ENCODE assay signal across 1 cellular context in the genomic region with DNA sequence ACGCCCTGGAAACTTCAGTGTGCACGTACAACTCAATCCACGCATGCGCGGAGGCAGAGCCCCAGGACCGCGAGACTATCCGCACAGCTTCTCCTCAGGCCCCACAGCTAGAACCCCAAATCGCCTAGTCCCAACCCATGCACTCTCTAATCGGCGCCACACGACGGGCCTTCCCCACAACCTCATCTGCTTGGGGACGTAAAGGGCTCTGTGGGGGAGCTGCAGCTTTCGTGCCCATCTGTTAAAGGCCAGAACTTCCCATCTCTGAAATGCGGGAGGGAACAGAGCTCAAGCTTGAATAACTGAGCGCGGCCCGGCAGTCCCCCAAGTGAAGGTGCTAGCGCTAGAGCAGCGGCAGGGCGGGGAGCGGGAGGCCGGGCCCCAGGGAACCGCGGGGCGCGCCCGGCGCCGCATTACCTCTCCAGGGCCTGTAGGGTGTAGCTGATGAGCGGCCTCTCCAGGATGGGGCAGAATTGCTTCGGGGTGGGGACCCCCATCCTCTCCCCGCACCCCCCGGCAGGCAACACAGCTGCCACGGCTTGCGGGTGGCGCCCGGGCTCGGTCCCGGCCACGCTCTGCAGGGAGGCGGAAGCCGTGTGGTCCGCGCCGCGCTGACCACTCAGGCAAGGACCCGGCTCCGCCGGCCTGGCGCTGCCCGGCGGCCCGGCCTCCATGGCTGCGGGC.
TF ChIP-seq lines count a peak whose summit lies in the region.

No MANE protein-coding gene starts in this region.

TF ChIP-seq in HEK293, 187 proteins besides CTCF, POLR2A, EP300 and RAD21 (continued from another document and continues in another):
- TF ChIP-seq, protein P1, sequence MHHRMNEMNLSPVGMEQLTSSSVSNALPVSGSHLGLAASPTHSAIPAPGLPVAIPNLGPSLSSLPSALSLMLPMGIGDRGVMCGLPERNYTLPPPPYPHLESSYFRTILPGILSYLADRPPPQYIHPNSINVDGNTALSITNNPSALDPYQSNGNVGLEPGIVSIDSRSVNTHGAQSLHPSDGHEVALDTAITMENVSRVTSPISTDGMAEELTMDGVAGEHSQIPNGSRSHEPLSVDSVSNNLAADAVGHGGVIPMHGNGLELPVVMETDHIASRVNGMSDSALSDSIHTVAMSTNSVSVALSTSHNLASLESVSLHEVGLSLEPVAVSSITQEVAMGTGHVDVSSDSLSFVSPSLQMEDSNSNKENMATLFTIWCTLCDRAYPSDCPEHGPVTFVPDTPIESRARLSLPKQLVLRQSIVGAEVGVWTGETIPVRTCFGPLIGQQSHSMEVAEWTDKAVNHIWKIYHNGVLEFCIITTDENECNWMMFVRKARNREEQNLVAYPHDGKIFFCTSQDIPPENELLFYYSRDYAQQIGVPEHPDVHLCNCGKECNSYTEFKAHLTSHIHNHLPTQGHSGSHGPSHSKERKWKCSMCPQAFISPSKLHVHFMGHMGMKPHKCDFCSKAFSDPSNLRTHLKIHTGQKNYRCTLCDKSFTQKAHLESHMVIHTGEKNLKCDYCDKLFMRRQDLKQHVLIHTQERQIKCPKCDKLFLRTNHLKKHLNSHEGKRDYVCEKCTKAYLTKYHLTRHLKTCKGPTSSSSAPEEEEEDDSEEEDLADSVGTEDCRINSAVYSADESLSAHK (tag by site-specific recombination; IDR thresholded peaks at IDR 0.05), result no peak
- TF ChIP-seq, protein P2, sequence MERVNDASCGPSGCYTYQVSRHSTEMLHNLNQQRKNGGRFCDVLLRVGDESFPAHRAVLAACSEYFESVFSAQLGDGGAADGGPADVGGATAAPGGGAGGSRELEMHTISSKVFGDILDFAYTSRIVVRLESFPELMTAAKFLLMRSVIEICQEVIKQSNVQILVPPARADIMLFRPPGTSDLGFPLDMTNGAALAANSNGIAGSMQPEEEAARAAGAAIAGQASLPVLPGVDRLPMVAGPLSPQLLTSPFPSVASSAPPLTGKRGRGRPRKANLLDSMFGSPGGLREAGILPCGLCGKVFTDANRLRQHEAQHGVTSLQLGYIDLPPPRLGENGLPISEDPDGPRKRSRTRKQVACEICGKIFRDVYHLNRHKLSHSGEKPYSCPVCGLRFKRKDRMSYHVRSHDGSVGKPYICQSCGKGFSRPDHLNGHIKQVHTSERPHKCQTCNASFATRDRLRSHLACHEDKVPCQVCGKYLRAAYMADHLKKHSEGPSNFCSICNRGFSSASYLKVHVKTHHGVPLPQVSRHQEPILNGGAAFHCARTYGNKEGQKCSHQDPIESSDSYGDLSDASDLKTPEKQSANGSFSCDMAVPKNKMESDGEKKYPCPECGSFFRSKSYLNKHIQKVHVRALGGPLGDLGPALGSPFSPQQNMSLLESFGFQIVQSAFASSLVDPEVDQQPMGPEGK (tag by site-specific recombination; IDR thresholded peaks at IDR 0.05), result peak; percentile 65; the same call in 1 of the 2 replicates
- TF ChIP-seq, protein P3, sequence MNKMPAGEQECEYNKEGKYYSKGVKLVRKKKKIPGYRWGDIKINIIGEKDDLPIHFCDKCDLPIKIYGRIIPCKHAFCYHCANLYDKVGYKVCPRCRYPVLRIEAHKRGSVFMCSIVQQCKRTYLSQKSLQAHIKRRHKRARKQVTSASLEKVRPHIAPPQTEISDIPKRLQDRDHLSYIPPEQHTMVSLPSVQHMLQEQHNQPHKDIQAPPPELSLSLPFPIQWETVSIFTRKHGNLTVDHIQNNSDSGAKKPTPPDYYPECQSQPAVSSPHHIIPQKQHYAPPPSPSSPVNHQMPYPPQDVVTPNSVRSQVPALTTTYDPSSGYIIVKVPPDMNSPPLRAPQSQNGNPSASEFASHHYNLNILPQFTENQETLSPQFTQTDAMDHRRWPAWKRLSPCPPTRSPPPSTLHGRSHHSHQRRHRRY (tag by site-specific recombination; IDR thresholded peaks at IDR 0.05), result no peak
- TF ChIP-seq, protein P4, sequence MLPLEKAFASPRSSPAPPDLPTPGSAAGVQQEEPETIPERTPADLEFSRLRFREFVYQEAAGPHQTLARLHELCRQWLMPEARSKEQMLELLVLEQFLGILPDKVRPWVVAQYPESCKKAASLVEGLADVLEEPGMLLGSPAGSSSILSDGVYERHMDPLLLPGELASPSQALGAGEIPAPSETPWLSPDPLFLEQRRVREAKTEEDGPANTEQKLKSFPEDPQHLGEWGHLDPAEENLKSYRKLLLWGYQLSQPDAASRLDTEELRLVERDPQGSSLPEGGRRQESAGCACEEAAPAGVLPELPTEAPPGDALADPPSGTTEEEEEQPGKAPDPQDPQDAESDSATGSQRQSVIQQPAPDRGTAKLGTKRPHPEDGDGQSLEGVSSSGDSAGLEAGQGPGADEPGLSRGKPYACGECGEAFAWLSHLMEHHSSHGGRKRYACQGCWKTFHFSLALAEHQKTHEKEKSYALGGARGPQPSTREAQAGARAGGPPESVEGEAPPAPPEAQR (tag by site-specific recombination; IDR thresholded peaks at IDR 0.05), result no peak
- TF ChIP-seq ZNF626 (tag by site-specific recombination; IDR thresholded peaks at IDR 0.05) (no peak), ZNF433 (tag by site-specific recombination; IDR thresholded peaks at IDR 0.05; ENCODE audit: low read depth) (no peak), GLIS1 (tag by site-specific recombination; IDR thresholded peaks at IDR 0.05) (peak; percentile 72), ZNF324 (tag by site-specific recombination; IDR thresholded peaks at IDR 0.05) (0 out of 2 replicates have a peak, but pooled peaks have one; percentile 44), ZNF19 (tag by site-specific recombination; IDR thresholded peaks at IDR 0.05; ENCODE audit: low read depth) (no peak), ZNF610 (tag by site-specific recombination; IDR thresholded peaks at IDR 0.05; ENCODE audit: borderline replicate concordance) (no peak), ZBTB8A (tag by site-specific recombination; IDR thresholded peaks at IDR 0.05) (peak; percentile 60), ZNF274 (IDR thresholded peaks at IDR 0.05; ENCODE audit: low read length) (no peak), ZNF274 (tag by site-specific recombination; IDR thresholded peaks at IDR 0.05; ENCODE audit: borderline replicate concordance) (no peak), ZNF776 (tag by site-specific recombination; IDR thresholded peaks at IDR 0.05; ENCODE audit: borderline replicate concordance) (no peak), ZFP3 (tag by site-specific recombination; IDR thresholded peaks at IDR 0.05; ENCODE audit: low read depth) (no peak), EGR2 (tag by site-specific recombination; IDR thresholded peaks at IDR 0.05; ENCODE audit: low read depth) (no peak), MEIS1 (CRISPR knock-in tag; IDR thresholded peaks at IDR 0.05; ENCODE audit: borderline replicate concordance) (no peak), ZNF548 (tag by site-specific recombination; IDR thresholded peaks at IDR 0.05) (no peak), ZFP69B (tag by site-specific recombination; IDR thresholded peaks at IDR 0.05) (0 out of 2 replicates have a peak, but pooled peaks have one; percentile 13), ZXDB (tag by site-specific recombination; IDR thresholded peaks at IDR 0.05) (peak; percentile 60; the same call in 1 of the 2 replicates), ZNF555 (tag by site-specific recombination; conservative IDR thresholded peaks at IDR 0.05) (no peak), ZNF169 (tag by site-specific recombination; IDR thresholded peaks at IDR 0.05) (no peak), ZNF214 (tag by site-specific recombination; IDR thresholded peaks at IDR 0.05; ENCODE audit: borderline replicate concordance) (no peak), ZNF629 (tag by site-specific recombination; IDR thresholded peaks at IDR 0.05) (0 out of 2 replicates have a peak, but pooled peaks have one; percentile 48), ZNF266 (tag by site-specific recombination; IDR thresholded peaks at IDR 0.05; ENCODE audit: low read depth) (no peak), ZNF248 (tag by site-specific recombination; IDR thresholded peaks at IDR 0.05) (no peak), ZNF843 (tag by site-specific recombination; IDR thresholded peaks at IDR 0.05) (no peak), ZBTB20 (tag by site-specific recombination; IDR thresholded peaks at IDR 0.05) (peak; percentile 78), ZNF394 (tag by site-specific recombination; IDR thresholded peaks at IDR 0.05; ENCODE audit: borderline replicate concordance) (peak; percentile 98), ZNF138 (tag by site-specific recombination; IDR thresholded peaks at IDR 0.05; ENCODE audit: borderline replicate concordance) (no peak), ZNF146 (tag by site-specific recombination; IDR thresholded peaks at IDR 0.05) (no peak), MZF1 (tag by site-specific recombination; IDR thresholded peaks at IDR 0.05; ENCODE audit: borderline replicate concordance) (peak; percentile 37; the same call in 1 of the 2 replicates), HOXD13 (CRISPR knock-in tag; IDR thresholded peaks at IDR 0.05; ENCODE audit: borderline replicate concordance) (no peak), ZNF404 (tag by site-specific recombination; IDR thresholded peaks at IDR 0.05) (no peak), YY1 (tag by site-specific recombination; IDR thresholded peaks at IDR 0.05) (no peak), ZNF658 (tag by site-specific recombination; IDR thresholded peaks at IDR 0.05) (no peak), ZNF623 (tag by site-specific recombination; IDR thresholded peaks at IDR 0.05) (no peak), ZIC2 (tag by site-specific recombination; IDR thresholded peaks at IDR 0.05) (peak; percentile 63)
- TF ChIP-seq, protein P5, sequence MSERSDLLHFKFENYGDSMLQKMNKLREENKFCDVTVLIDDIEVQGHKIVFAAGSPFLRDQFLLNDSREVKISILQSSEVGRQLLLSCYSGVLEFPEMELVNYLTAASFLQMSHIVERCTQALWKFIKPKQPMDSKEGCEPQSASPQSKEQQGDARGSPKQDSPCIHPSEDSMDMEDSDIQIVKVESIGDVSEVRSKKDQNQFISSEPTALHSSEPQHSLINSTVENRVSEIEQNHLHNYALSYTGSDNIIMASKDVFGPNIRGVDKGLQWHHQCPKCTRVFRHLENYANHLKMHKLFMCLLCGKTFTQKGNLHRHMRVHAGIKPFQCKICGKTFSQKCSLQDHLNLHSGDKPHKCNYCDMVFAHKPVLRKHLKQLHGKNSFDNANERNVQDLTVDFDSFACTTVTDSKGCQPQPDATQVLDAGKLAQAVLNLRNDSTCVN (tag by site-specific recombination; optimal IDR thresholded peaks at IDR 0.05), result peak; percentile 76
- TF ChIP-seq, protein P6, sequence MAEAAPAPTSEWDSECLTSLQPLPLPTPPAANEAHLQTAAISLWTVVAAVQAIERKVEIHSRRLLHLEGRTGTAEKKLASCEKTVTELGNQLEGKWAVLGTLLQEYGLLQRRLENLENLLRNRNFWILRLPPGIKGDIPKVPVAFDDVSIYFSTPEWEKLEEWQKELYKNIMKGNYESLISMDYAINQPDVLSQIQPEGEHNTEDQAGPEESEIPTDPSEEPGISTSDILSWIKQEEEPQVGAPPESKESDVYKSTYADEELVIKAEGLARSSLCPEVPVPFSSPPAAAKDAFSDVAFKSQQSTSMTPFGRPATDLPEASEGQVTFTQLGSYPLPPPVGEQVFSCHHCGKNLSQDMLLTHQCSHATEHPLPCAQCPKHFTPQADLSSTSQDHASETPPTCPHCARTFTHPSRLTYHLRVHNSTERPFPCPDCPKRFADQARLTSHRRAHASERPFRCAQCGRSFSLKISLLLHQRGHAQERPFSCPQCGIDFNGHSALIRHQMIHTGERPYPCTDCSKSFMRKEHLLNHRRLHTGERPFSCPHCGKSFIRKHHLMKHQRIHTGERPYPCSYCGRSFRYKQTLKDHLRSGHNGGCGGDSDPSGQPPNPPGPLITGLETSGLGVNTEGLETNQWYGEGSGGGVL (tag by site-specific recombination; IDR thresholded peaks at IDR 0.05), result peak; percentile 77
- TF ChIP-seq, protein P7, sequence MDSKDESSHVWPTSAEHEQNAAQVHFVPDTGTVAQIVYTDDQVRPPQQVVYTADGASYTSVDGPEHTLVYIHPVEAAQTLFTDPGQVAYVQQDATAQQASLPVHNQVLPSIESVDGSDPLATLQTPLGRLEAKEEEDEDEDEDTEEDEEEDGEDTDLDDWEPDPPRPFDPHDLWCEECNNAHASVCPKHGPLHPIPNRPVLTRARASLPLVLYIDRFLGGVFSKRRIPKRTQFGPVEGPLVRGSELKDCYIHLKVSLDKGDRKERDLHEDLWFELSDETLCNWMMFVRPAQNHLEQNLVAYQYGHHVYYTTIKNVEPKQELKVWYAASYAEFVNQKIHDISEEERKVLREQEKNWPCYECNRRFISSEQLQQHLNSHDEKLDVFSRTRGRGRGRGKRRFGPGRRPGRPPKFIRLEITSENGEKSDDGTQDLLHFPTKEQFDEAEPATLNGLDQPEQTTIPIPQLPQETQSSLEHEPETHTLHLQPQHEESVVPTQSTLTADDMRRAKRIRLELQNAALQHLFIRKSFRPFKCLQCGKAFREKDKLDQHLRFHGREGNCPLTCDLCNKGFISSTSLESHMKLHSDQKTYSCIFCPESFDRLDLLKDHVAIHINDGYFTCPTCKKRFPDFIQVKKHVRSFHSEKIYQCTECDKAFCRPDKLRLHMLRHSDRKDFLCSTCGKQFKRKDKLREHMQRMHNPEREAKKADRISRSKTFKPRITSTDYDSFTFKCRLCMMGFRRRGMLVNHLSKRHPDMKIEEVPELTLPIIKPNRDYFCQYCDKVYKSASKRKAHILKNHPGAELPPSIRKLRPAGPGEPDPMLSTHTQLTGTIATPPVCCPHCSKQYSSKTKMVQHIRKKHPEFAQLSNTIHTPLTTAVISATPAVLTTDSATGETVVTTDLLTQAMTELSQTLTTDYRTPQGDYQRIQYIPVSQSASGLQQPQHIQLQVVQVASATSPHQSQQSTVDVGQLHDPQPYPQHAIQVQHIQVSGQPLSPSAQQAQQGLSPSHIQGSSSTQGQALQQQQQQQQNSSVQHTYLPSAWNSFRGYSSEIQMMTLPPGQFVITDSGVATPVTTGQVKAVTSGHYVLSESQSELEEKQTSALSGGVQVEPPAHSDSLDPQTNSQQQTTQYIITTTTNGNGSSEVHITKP (tag by site-specific recombination; IDR thresholded peaks at IDR 0.05), result peak; percentile 72
- TF ChIP-seq, protein P8, sequence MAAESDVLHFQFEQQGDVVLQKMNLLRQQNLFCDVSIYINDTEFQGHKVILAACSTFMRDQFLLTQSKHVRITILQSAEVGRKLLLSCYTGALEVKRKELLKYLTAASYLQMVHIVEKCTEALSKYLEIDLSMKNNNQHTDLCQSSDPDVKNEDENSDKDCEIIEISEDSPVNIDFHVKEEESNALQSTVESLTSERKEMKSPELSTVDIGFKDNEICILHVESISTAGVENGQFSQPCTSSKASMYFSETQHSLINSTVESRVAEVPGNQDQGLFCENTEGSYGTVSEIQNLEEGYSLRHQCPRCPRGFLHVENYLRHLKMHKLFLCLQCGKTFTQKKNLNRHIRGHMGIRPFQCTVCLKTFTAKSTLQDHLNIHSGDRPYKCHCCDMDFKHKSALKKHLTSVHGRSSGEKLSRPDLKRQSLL (tag by site-specific recombination; IDR thresholded peaks at IDR 0.05), result peak; percentile 70
- TF ChIP-seq, protein P9, sequence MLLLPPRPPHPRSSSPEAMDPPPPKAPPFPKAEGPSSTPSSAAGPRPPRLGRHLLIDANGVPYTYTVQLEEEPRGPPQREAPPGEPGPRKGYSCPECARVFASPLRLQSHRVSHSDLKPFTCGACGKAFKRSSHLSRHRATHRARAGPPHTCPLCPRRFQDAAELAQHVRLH (tag by site-specific recombination; IDR thresholded peaks at IDR 0.05), result peak; percentile 41; the same call in 1 of the 2 replicates
- TF ChIP-seq, protein P10, sequence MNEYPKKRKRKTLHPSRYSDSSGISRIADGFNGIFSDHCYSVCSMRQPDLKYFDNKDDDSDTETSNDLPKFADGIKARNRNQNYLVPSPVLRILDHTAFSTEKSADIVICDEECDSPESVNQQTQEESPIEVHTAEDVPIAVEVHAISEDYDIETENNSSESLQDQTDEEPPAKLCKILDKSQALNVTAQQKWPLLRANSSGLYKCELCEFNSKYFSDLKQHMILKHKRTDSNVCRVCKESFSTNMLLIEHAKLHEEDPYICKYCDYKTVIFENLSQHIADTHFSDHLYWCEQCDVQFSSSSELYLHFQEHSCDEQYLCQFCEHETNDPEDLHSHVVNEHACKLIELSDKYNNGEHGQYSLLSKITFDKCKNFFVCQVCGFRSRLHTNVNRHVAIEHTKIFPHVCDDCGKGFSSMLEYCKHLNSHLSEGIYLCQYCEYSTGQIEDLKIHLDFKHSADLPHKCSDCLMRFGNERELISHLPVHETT (tag by site-specific recombination; IDR thresholded peaks at IDR 0.05), result no peak
